13 cellular contexts compared by ENCODE assay signal in genomic region chr21:43188712-43189151, GRCh38. TPM values are rescaled to one million over a fixed set of nuclear protein-coding genes. Genes with fewer than 3 reads are reported as not detected.
A peak's percentile ranks its signal among the peaks of the same experiment; 100 is the strongest.
DNase-seq lines count a peak whose midpoint lies in the region; ATAC-seq and TF ChIP-seq lines count a peak whose summit lies in the region.
"Had no signal": no experiment of that assay in that cellular context is flagged by ENCODE, and none has a peak within 500 bp of the region (broad histone marks: within the 10 kb centered on the region; RNA-seq: fewer than 3 reads in every experiment).

No MANE protein-coding gene starts in this region.

- H3K36me3 Mint-ChIP-seq in activated CD4-positive, alpha-beta memory T cell treated with anti-CD3 and anti-CD28 coated beads for 36 hours = no peaks in the 10 kb centered on the region

- peak; percentile 67 for ATAC-seq in body of pancreas
- no peak for ATAC-seq in stimulated activated naive CD8-positive, alpha-beta T cell treated with anti-CD3 and anti-CD28 coated beads, Interleukin-15, Interleukin-2, amounts not matched to agents 100 U/mL and 50 U/mL, for 24 hours
- ATAC-seq in GM19035 (IDR thresholded peaks at IDR 0.05; ENCODE audit: unreplicated experiment) = no peak
- ATAC-seq: A549 had no signal

- H3K27ac Mint-ChIP-seq in activated CD4-positive, alpha-beta memory T cell treated with anti-CD3 and anti-CD28 coated beads for 36 hours = no peak overlapping the region

- H3K36me3 ChIP-seq in body of pancreas (replicated peaks in 1 of 2; ENCODE audit: insufficient read depth in 1 of 2, low read depth in 2 of 2) = no peaks in the 10 kb centered on the region
- no peaks in the 10 kb centered on the region for H3K36me3 ChIP-seq in tibial nerve
- H3K36me3 ChIP-seq: ovary had no signal

- TF ChIP-seq CTCF in body of pancreas (IDR thresholded peaks at IDR 0.05) (no peak), lower leg skin (IDR thresholded peaks at IDR 0.05) (no peak), tibial nerve (IDR thresholded peaks at IDR 0.05) (no peak)

- H3K9me3 ChIP-seq in body of pancreas (no peaks in the 10 kb centered on the region), tibial nerve (no peaks in the 10 kb centered on the region)
- H3K9me3 ChIP-seq: A549, ovary had no signal

- no peaks in the 10 kb centered on the region for H3K27me3 Mint-ChIP-seq in activated CD4-positive, alpha-beta memory T cell treated with anti-CD3 and anti-CD28 coated beads for 36 hours

- no peaks in the 10 kb centered on the region for H3K27me3 ChIP-seq in body of pancreas
- H3K27me3 ChIP-seq in tibial nerve = no peaks in the 10 kb centered on the region
- H3K27me3 ChIP-seq: ovary had no signal

- peak overlapping the region in 2 of 4 donors; percentile 13 to 41 for H3K27ac ChIP-seq in body of pancreas
- peak overlapping the region in 2 of 4 donors; percentile 28 to 38 for H3K27ac ChIP-seq in tibial nerve
- H3K27ac ChIP-seq: A549, ovary had no signal

- POLR2A ChIA-PET in activated CD4-positive, alpha-beta memory T cell treated with anti-CD3 and anti-CD28 coated beads for 36 hours (lab: Charles Lee) = no interaction called here

- intact Hi-C loops in body of pancreas (cut with DNase I) = no loop called here
- intact Hi-C loops in lower leg skin (cut with DNase I; ENCODE audit: low total_unique reads) = no loop called here
- intact Hi-C loops in activated CD4-positive, alpha-beta memory T cell treated with anti-CD3 and anti-CD28 coated beads for 36 hours (cut with micrococcal nuclease) = no loop called here

- no peaks in the 10 kb centered on the region for H3K4me1 Mint-ChIP-seq in activated CD4-positive, alpha-beta memory T cell treated with anti-CD3 and anti-CD28 coated beads for 36 hours (ENCODE audit: low read depth)

- CTCF ChIA-PET in activated CD4-positive, alpha-beta memory T cell treated with anti-CD3 and anti-CD28 coated beads for 36 hours (lab: Charles Lee) = no interaction called here

- WGBS in body of pancreas, 2 donors = 24 to 28% methylated on average over 12 of the region's 12 CpGs
- WGBS in lower leg skin, 2 donors = 11 to 16% methylated on average over 12 of the region's 12 CpGs
- WGBS in tibial nerve, 2 donors = 20 to 21% methylated on average over 12 of the region's 12 CpGs

- TF ChIP-seq POLR2A in body of pancreas (IDR thresholded peaks at IDR 0.05) (no peak), lower leg skin (IDR thresholded peaks at IDR 0.05) (no peak), tibial nerve (IDR thresholded peaks at IDR 0.05) (no peak)

- DNase-seq in NCI-H2227 (lab: John Stamatoyannopoulos, UW; ENCODE audit: unreplicated experiment) (peak; percentile 10), NCI-H2227 treated with DMSO at 0.1 percent for 48 hours (lab: John Stamatoyannopoulos, UW) (no peak), body of pancreas (peak; percentile 22 to 56 (median 48)), lower leg skin (ENCODE audit: low spot score in 2 of 2) (peak; percentile 33 to 90), tibial nerve (ENCODE audit: low spot score in 2 of 2) (peak; percentile 11 to 14)
- DNase-seq in stimulated activated naive CD8-positive, alpha-beta T cell treated with anti-CD3 and anti-CD28 coated beads, Interleukin-15, Interleukin-2, amounts not matched to agents 100 U/mL and 50 U/mL, for 24 hours = no peak
- DNase-seq in activated CD4-positive, alpha-beta memory T cell treated with anti-CD3 and anti-CD28 coated beads for 36 hours = no peak
- DNase-seq: effector memory CD4-positive, alpha-beta T cell; NCI-H345 had no signal

- peak; percentile 56 to 73 for TF ChIP-seq EP300 in tibial nerve (IDR thresholded peaks at IDR 0.05)

- no peak overlapping the region for H3K4me3 Mint-ChIP-seq in activated CD4-positive, alpha-beta memory T cell treated with anti-CD3 and anti-CD28 coated beads for 36 hours

- no peaks in the 10 kb centered on the region for H3K9me3 Mint-ChIP-seq in activated CD4-positive, alpha-beta memory T cell treated with anti-CD3 and anti-CD28 coated beads for 36 hours

- H3K4me3 ChIP-seq in body of pancreas (no peak overlapping the region), lower leg skin (ENCODE audit: low read depth, poor library complexity, severe bottlenecking) (no peak overlapping the region), tibial nerve (no peak overlapping the region)
- H3K4me3 ChIP-seq: A549, ovary had no signal

- H3K4me1 ChIP-seq in body of pancreas (no peaks in the 10 kb centered on the region), tibial nerve (peaks cover 0 to 23% (median under 1%) of the 10 kb centered on the region in 4 donors)
- H3K4me1 ChIP-seq: A549 had no signal

RNA-seq across cellular contexts. Expression of gene CRYAA, which starts 19.9 kb away (rescaled TPM):
- total RNA-seq in body of pancreas = not detected
- not detected for total RNA-seq in lower leg skin
- not detected for total RNA-seq in tibial nerve
- not detected for total RNA-seq in activated CD4-positive, alpha-beta memory T cell treated with anti-CD3 and anti-CD28 coated beads for 36 hours
- total RNA-seq: ovary; T-helper 2 cell treated with Interferon-gamma antibody and Interleukin-4, amounts not matched to agents 100 ng/mL and 5 ng/mL, for 36 hours had no signal

Comparison
In these comparisons a context has a peak if more than half of its experiments do, and no peak if none do; other contexts are left out.
1. DNase-seq: peak in NCI-H2227 (single experiment), body of pancreas (4 of 4), lower leg skin (2 of 2) and tibial nerve (2 of 2); none in NCI-H2227 treated with DMSO at 0.1 percent for 48 hours (single experiment), stimulated activated naive CD8-positive, alpha-beta T cell treated with anti-CD3 and anti-CD28 coated beads, Interleukin-15, Interleukin-2, amounts not matched to agents 100 U/mL and 50 U/mL, for 24 hours (single experiment) and activated CD4-positive, alpha-beta memory T cell treated with anti-CD3 and anti-CD28 coated beads for 36 hours (single experiment).